9 cellular contexts compared by ENCODE assay signal in the genomic region with DNA sequence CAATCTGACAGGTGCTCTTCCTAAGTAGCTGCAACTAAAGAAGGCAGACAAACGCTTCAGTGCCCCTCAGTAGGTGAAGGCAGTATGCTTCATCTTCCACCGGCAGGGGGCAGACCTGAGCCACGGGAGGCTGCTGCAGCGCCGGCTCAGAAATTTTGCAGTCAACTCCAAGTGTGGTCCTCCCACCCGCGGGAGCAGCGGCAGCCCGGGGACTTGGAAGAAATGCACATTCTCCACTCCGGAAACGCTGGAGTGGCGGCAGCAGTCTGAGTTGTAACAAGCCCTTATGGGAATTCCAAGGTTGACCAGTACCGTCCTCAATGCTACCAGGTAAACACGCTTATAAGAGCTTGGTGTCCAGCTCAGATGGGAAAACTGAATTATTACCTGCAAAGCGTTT. TPM values are rescaled to one million over a fixed set of nuclear protein-coding genes. Genes with fewer than 3 reads are reported as not detected.
A peak's percentile ranks its signal among the peaks of the same experiment; 100 is the strongest.
DNase-seq lines count a peak whose midpoint lies in the region; ATAC-seq and TF ChIP-seq lines count a peak whose summit lies in the region.
"Had no signal": no experiment of that assay in that cellular context is flagged by ENCODE, and none has a peak within 500 bp of the region (broad histone marks: within the 10 kb centered on the region; RNA-seq: fewer than 3 reads in every experiment).

No MANE protein-coding gene starts in this region.

- ATAC-seq in HG02588 (IDR thresholded peaks at IDR 0.05; ENCODE audit: unreplicated experiment), result peak; percentile 67
- ATAC-seq in left lobe of liver, result peak; percentile 76

- H3K27me3 Mint-ChIP-seq in chondrocyte (ENCODE audit: low read depth), result no peaks in the 10 kb centered on the region

- H3K36me3 Mint-ChIP-seq in chondrocyte (ENCODE audit: low read depth), result peaks cover 34% of the 10 kb centered on the region

- H3K9me3 Mint-ChIP-seq in chondrocyte (ENCODE audit: low read depth), result no peaks in the 10 kb centered on the region

- peak overlapping the region; percentile 89 for H3K4me3 Mint-ChIP-seq in chondrocyte (ENCODE audit: unreplicated experiment)

- peak; percentile 96 for TF ChIP-seq CTCF in chondrocyte (IDR thresholded peaks at IDR 0.05)

- DNase-seq in NCI-H510A treated with DMSO at 0.1 percent for 48 hours (lab: John Stamatoyannopoulos, UW) (peak; percentile 20), NCI-H510A (lab: John Stamatoyannopoulos, UW) (no peak), NCI-H1930 (lab: John Stamatoyannopoulos, UW) (peak; percentile 17 to 53), chondrocyte (ENCODE audit: low spot score) (no peak), left lobe of liver (ENCODE audit: low spot score) (peak; percentile 77)
- DNase-seq in activated CD4-positive, CD25-positive, alpha-beta regulatory T cell treated with anti-CD3 and anti-CD28 coated beads, Interleukin-2, amount 50 U/mL, for 72 hours, result peak; percentile 79
- DNase-seq in stimulated activated CD4-positive, alpha-beta T cell treated with anti-CD3 and anti-CD28 coated beads, Interleukin-4, amount 100 ng/mL, for 24 hours, result peak; percentile 75

- peak overlapping the region; percentile 55 for H3K27ac Mint-ChIP-seq in chondrocyte (ENCODE audit: unreplicated experiment)

- peaks cover 64% of the 10 kb centered on the region for H3K4me1 Mint-ChIP-seq in chondrocyte (ENCODE audit: low read depth)

RNA-seq across cellular contexts. Expression of gene IGFBP3, which starts 3.4 kb away (rescaled TPM):
- 1,747 to 1,749 TPM (median 1,748 TPM) in 3 replicates for total RNA-seq in chondrocyte
- total RNA-seq in left lobe of liver, result 140 TPM

RNA-seq across cellular contexts. Expression of gene IGFBP1, which starts 29.4 kb away (rescaled TPM):
- 0.30 to 1.7 TPM (median 0.62 TPM) in 3 replicates for total RNA-seq in chondrocyte
- total RNA-seq in left lobe of liver, result 13.7 TPM
- total RNA-seq: urinary bladder had no signal

RNA-seq across cellular contexts. Expression of gene CCDC201, which starts 44.8 kb away (rescaled TPM):
- total RNA-seq in chondrocyte (not detected in 3 replicates), left lobe of liver (not detected)
- total RNA-seq: urinary bladder had no signal

Comparison
In these comparisons a context has a peak if more than half of its experiments do, and no peak if none do; other contexts are left out.
1. DNase-seq: peak in NCI-H510A treated with DMSO at 0.1 percent for 48 hours (single experiment), NCI-H1930 (2 of 2), activated CD4-positive, CD25-positive, alpha-beta regulatory T cell treated with anti-CD3 and anti-CD28 coated beads, Interleukin-2, amount 50 U/mL, for 72 hours (single experiment), left lobe of liver (single experiment) and stimulated activated CD4-positive, alpha-beta T cell treated with anti-CD3 and anti-CD28 coated beads, Interleukin-4, amount 100 ng/mL, for 24 hours (single experiment); none in NCI-H510A (single experiment) and chondrocyte (single experiment).
2. RNA of gene IGFBP3, which starts 3.4 kb away (total RNA-seq): 1,747 to 1,749 TPM in chondrocyte; 140 TPM in left lobe of liver (single experiment); every median in the first group is over 10 times any median in the second.